Comparison of ENCODE assay signal across 38 cellular contexts in the genomic region with DNA sequence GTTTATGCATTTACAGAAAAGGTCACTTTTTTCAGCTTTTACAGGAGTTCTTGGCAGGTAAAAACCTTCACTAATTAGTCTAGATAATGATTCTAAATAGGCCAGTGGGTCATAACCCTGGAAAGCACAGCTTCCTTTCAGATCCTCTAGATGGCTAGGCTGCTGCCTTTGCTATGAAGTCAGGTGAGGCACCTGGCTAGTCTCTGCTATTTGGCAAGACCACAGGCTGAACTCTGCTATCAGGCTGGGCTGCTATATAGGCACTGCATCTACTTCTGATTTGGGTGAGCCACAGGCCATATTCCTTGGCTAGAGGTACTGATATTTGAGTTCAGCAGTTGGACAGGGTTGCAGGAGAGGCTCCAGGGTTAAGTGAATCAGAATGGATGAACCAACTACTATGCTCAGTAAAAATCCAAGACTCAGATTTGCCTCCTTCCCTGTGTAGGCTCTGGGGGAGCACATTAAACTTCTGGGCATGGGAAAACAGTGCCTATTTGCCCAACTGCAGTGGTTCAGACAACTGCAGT.
"Had no signal": no experiment of that assay in that cellular context is flagged by ENCODE, and none has a peak within 500 bp of the region (broad histone marks: within the 10 kb centered on the region; RNA-seq: fewer than 3 reads in every experiment).

No MANE protein-coding gene starts in this region.

- FAIRE-seq: bronchial epithelial cell, TTC549 had no signal

- H3K4me1 ChIP-seq: adrenal gland, ascending aorta had no signal

- H3K27me3 ChIP-seq: adrenal gland, ascending aorta, cardiac muscle cell had no signal

- DNase-seq: activated CD4-positive, alpha-beta memory T cell treated with anti-CD3 and anti-CD28 coated beads, Interleukin-2, amount 10 ng/mL, durations not matched to agents 7 days and 5 days; activated CD4-positive, alpha-beta T cell treated with anti-CD3 and anti-CD28 coated beads for 1 hour; activated CD4-positive, alpha-beta T cell treated with anti-CD3 and anti-CD28 coated beads for 36 hours; activated CD4-positive, alpha-beta T cell treated with anti-CD3 and anti-CD28 coated beads for 48 hours; activated CD4-positive, alpha-beta T cell treated with anti-CD3 and anti-CD28 coated beads, Interleukin-2, amount 10 ng/mL, durations not matched to agents 7 days and 5 days; activated CD4-positive, alpha-beta T cell treated with anti-CD3 and anti-CD28 coated beads, Interleukin-2, amount 50 U/mL, for 48 hours; activated CD4-positive, CD25-positive, alpha-beta regulatory T cell; activated CD8-positive, alpha-beta memory T cell treated with anti-CD3 and anti-CD28 coated beads for 24 hours; activated CD8-positive, alpha-beta memory T cell treated with anti-CD3 and anti-CD28 coated beads, Interleukin-2, amount 10 ng/mL, durations not matched to agents 7 days and 5 days; activated CD8-positive, alpha-beta memory T cell treated with anti-CD3 and anti-CD28 coated beads, Interleukin-2, amount 50 U/mL, for 48 hours; activated CD8-positive, alpha-beta T cell treated with anti-CD3 and anti-CD28 coated beads, Interleukin-2, amount 10 ng/mL, durations not matched to agents 7 days and 5 days; activated effector memory CD4-positive, alpha-beta T cell treated with Interleukin-2 at 50 U/mL for 16 hours; activated gamma-delta T cell treated with Interleukin-2 at 50 U/mL for 16 hours; activated naive CD4-positive, alpha-beta T cell; activated naive CD4-positive, alpha-beta T cell treated with anti-CD3 and anti-CD28 coated beads for 36 hours; activated naive CD4-positive, alpha-beta T cell treated with anti-CD3 and anti-CD28 coated beads, Interleukin-2, amount 50 U/mL, for 16 hours; activated naive CD8-positive, alpha-beta T cell treated with anti-CD3 and anti-CD28 coated beads for 36 hours; activated T-cell treated with anti-CD3 and anti-CD28 coated beads, Interleukin-2, amount 50 U/mL, for 24 hours; activated T-cell treated with anti-CD3 and anti-CD28 coated beads, Interleukin-2, amount 50 U/mL, for 48 hours; adrenal gland; amniotic stem cell; caudate nucleus; cerebellar nuclear complex; T-helper 1 cell; T-helper 2 cell; T-helper 9 cell had no signal

- ATAC-seq: activated CD4-positive, alpha-beta T cell treated with anti-CD3 and anti-CD28 coated beads for 36 hours; activated CD4-positive, CD25-positive, alpha-beta regulatory T cell treated with anti-CD3 and anti-CD28 coated beads, Interleukin-2, amount 50 U/mL, for 24 hours; activated CD8-positive, alpha-beta memory T cell treated with anti-CD3 and anti-CD28 coated beads, Interleukin-2, amount 10 ng/mL, durations not matched to agents 7 days and 5 days; activated CD8-positive, alpha-beta T cell treated with anti-CD3 and anti-CD28 coated beads, Interleukin-2, amount 10 ng/mL, durations not matched to agents 7 days and 5 days; activated naive CD4-positive, alpha-beta T cell treated with anti-CD3 and anti-CD28 coated beads, Interleukin-2, amount 50 U/mL, for 72 hours had no signal

- H3K27me3 Mint-ChIP-seq: activated CD4-positive, alpha-beta memory T cell treated with anti-CD3 and anti-CD28 coated beads, Interleukin-2, amount 10 ng/mL, durations not matched to agents 7 days and 5 days; activated CD4-positive, alpha-beta T cell treated with anti-CD3 and anti-CD28 coated beads for 36 hours; activated CD4-positive, alpha-beta T cell treated with anti-CD3 and anti-CD28 coated beads, Interleukin-2, amount 10 ng/mL, durations not matched to agents 7 days and 5 days; activated CD8-positive, alpha-beta memory T cell treated with anti-CD3 and anti-CD28 coated beads, Interleukin-2, amount 10 ng/mL, durations not matched to agents 7 days and 5 days; activated naive CD8-positive, alpha-beta T cell treated with anti-CD3 and anti-CD28 coated beads for 36 hours; activated T-cell treated with anti-CD3 and anti-CD28 coated beads, Interleukin-2, amount 50 U/mL, for 24 hours; brain had no signal

- H3K4me1 Mint-ChIP-seq: activated CD4-positive, alpha-beta memory T cell treated with anti-CD3 and anti-CD28 coated beads, Interleukin-2, amount 10 ng/mL, durations not matched to agents 7 days and 5 days; activated CD4-positive, alpha-beta T cell treated with anti-CD3 and anti-CD28 coated beads for 36 hours; activated CD4-positive, alpha-beta T cell treated with anti-CD3 and anti-CD28 coated beads, Interleukin-2, amount 10 ng/mL, durations not matched to agents 7 days and 5 days; activated CD8-positive, alpha-beta memory T cell treated with anti-CD3 and anti-CD28 coated beads, Interleukin-2, amount 10 ng/mL, durations not matched to agents 7 days and 5 days; activated naive CD8-positive, alpha-beta T cell treated with anti-CD3 and anti-CD28 coated beads for 36 hours; brain; central memory CD8-positive, alpha-beta T cell had no signal

- H3K27ac ChIP-seq: adrenal gland, ascending aorta, cardiac muscle cell, VCaP had no signal

- H3K27ac Mint-ChIP-seq: activated CD4-positive, alpha-beta memory T cell treated with anti-CD3 and anti-CD28 coated beads, Interleukin-2, amount 10 ng/mL, durations not matched to agents 7 days and 5 days; activated CD4-positive, alpha-beta T cell treated with anti-CD3 and anti-CD28 coated beads for 36 hours; activated CD4-positive, alpha-beta T cell treated with anti-CD3 and anti-CD28 coated beads, Interleukin-2, amount 10 ng/mL, durations not matched to agents 7 days and 5 days; activated CD8-positive, alpha-beta memory T cell treated with anti-CD3 and anti-CD28 coated beads, Interleukin-2, amount 10 ng/mL, durations not matched to agents 7 days and 5 days; activated CD8-positive, alpha-beta T cell treated with anti-CD3 and anti-CD28 coated beads, Interleukin-2, amount 10 ng/mL, durations not matched to agents 7 days and 5 days; activated naive CD4-positive, alpha-beta T cell treated with anti-CD3 and anti-CD28 coated beads for 36 hours; activated naive CD4-positive, alpha-beta T cell treated with anti-CD3 and anti-CD28 coated beads, Interleukin-2, amount 50 U/mL, for 72 hours; activated naive CD8-positive, alpha-beta T cell treated with anti-CD3 and anti-CD28 coated beads for 36 hours; activated T-cell treated with anti-CD3 and anti-CD28 coated beads, Interleukin-2, amount 50 U/mL, for 24 hours; activated T-helper 2 cell treated with anti-CD3 and anti-CD28 coated beads, Interferon-gamma antibody, Interleukin-2, Interleukin-4, amounts not matched to agents 10 μg/mL and 5 μg/mL and 100 μg/mL, durations not matched to agents 14 hours and 24 hours and 36 hours; brain; T-helper 1 cell treated with Interleukin-12 subunit alpha and Interleukin-12 subunit beta and Interleukin-4 antibody, amounts not matched to agents 30 μg/mL and 1 μg/mL, for 36 hours; T-helper 2 cell treated with Interferon-gamma antibody and Interleukin-4, amounts not matched to agents 5 μg/mL and 100 μg/mL, for 36 hours had no signal

- H3K4me3 ChIP-seq: adrenal gland, ascending aorta, cardiac muscle cell had no signal

- H3K4me3 Mint-ChIP-seq: activated CD4-positive, alpha-beta memory T cell treated with anti-CD3 and anti-CD28 coated beads, Interleukin-2, amount 10 ng/mL, durations not matched to agents 7 days and 5 days; activated CD4-positive, alpha-beta T cell treated with anti-CD3 and anti-CD28 coated beads for 36 hours; activated CD4-positive, alpha-beta T cell treated with anti-CD3 and anti-CD28 coated beads, Interleukin-2, amount 10 ng/mL, durations not matched to agents 7 days and 5 days; activated CD8-positive, alpha-beta memory T cell treated with anti-CD3 and anti-CD28 coated beads, Interleukin-2, amount 10 ng/mL, durations not matched to agents 7 days and 5 days; activated CD8-positive, alpha-beta T cell treated with anti-CD3 and anti-CD28 coated beads, Interleukin-2, amount 10 ng/mL, durations not matched to agents 7 days and 5 days; activated naive CD4-positive, alpha-beta T cell treated with anti-CD3 and anti-CD28 coated beads for 36 hours; activated naive CD8-positive, alpha-beta T cell treated with anti-CD3 and anti-CD28 coated beads for 36 hours; activated T-cell treated with anti-CD3 and anti-CD28 coated beads, Interleukin-2, amount 50 U/mL, for 24 hours; brain; central memory CD8-positive, alpha-beta T cell; T-helper 1 cell treated with Interleukin-12 subunit alpha and Interleukin-12 subunit beta and Interleukin-4 antibody, amounts not matched to agents 30 μg/mL and 1 μg/mL, for 36 hours; T-helper 2 cell treated with Interferon-gamma antibody and Interleukin-4, amounts not matched to agents 5 μg/mL and 100 μg/mL, for 36 hours had no signal

- H3K36me3 ChIP-seq: adrenal gland, ascending aorta, cardiac muscle cell had no signal
